21 cellular contexts compared by ENCODE assay signal in genomic region chr2:239255218-239255617, GRCh38.
DNase-seq lines count a peak whose midpoint lies in the region; ATAC-seq and TF ChIP-seq lines count a peak whose summit lies in the region.
"Had no signal": no experiment of that assay in that cellular context is flagged by ENCODE, and none has a peak within 500 bp of the region (broad histone marks: within the 10 kb centered on the region; RNA-seq: fewer than 3 reads in every experiment).

No MANE protein-coding gene starts in this region.

- H3K79me1 ChIP-seq in neuronal stem cell (ENCODE audit: low read depth, low read length) = peaks cover 8% of the 10 kb centered on the region

- no CpG with 5 or more reads among the region's 5 CpGs for WGBS in neuronal stem cell (ENCODE audit: extremely low coverage in 2 of 2, insufficient read length in 2 of 2, insufficient replicate concordance in 1 of 2), 2 donors

- no peak overlapping the region for H2AFZ ChIP-seq in neuronal stem cell (ENCODE audit: low read length)

- no peak overlapping the region for H4K91ac ChIP-seq in neuronal stem cell (ENCODE audit: low read depth, low read length, poor library complexity)

- intact Hi-C loops in ascending aorta (cut with DNase I) = no loop called here

- no peak overlapping the region for H3K9ac ChIP-seq in BLaER1 treated with 17β-estradiol and CSF1 and Interleukin-3, amounts not matched to agents 10 nM and 100 nM
- no peak overlapping the region for H3K9ac ChIP-seq in neuronal stem cell (ENCODE audit: low read depth, low read length, poor library complexity)

- no peak overlapping the region for H4K8ac ChIP-seq in neuronal stem cell (ENCODE audit: low read depth, low read length)

- H2BK5ac ChIP-seq in neuronal stem cell (ENCODE audit: low read length) = no peak overlapping the region

- no peak overlapping the region for H3K18ac ChIP-seq in neuronal stem cell (ENCODE audit: low read length)

- no peak overlapping the region for H3K4me3 ChIP-seq in BLaER1 treated with 17β-estradiol and CSF1 and Interleukin-3, amounts not matched to agents 10 nM and 100 nM
- H3K4me3 ChIP-seq in Jurkat, Clone E6-1 (ENCODE audit: low read length) = peak overlapping the region; percentile 17; the same call in 1 of the 2 replicates
- H3K4me3 ChIP-seq in neuronal stem cell (ENCODE audit: low read length in 2 of 2) (no peak overlapping the region), ascending aorta (no peak overlapping the region)
- H3K4me3 ChIP-seq: adrenal gland, breast epithelium, left lung, SK-N-MC, thyroid gland had no signal

- H3K4me2 ChIP-seq in BLaER1 treated with 17β-estradiol and CSF1 and Interleukin-3, amounts not matched to agents 10 nM and 100 nM = peak overlapping the region; percentile 11 to 95 (median 22); a peak in 18 of 22 replicates
- H3K4me2 ChIP-seq in neuronal stem cell (ENCODE audit: insufficient read depth, low read length, poor library complexity, severe bottlenecking) = no peak overlapping the region

- peaks cover 0 to 9% (median 0%) of the 10 kb centered on the region in 11 experiments; a peak in 6 of 22 replicates for H3K36me3 ChIP-seq in BLaER1 treated with 17β-estradiol and CSF1 and Interleukin-3, amounts not matched to agents 10 nM and 100 nM
- H3K36me3 ChIP-seq in neuronal stem cell (replicated peaks in 1 of 2; ENCODE audit: control insufficient read depth in 2 of 2, insufficient read depth in 2 of 2, low read length in 2 of 2) (no peaks in the 10 kb centered on the region), ascending aorta (no peaks in the 10 kb centered on the region)
- H3K36me3 ChIP-seq: adrenal gland, breast epithelium, left lung, thyroid gland had no signal

- H2BK15ac ChIP-seq in neuronal stem cell (ENCODE audit: low read length) = no peak overlapping the region

- H3K9me3 ChIP-seq in BLaER1 treated with 17β-estradiol and CSF1 and Interleukin-3, amounts not matched to agents 10 nM and 100 nM (replicated peaks in 1 of 11) = peaks cover 7 to 20% (median 18%) of the 10 kb centered on the region in 11 experiments; a peak in 20 of 22 replicates
- H3K9me3 ChIP-seq in neuronal stem cell (replicated peaks in 1 of 2; ENCODE audit: control insufficient read depth in 2 of 2, insufficient read depth in 1 of 2, low read depth in 1 of 2, low read length in 2 of 2) (peaks cover 3 to 14% of the 10 kb centered on the region in 2 donors), ascending aorta (peaks cover 7 to 10% of the 10 kb centered on the region in 2 donors)
- H3K9me3 ChIP-seq: adrenal gland, left lung, thyroid gland had no signal

- no peak overlapping the region for H3K4ac ChIP-seq in neuronal stem cell (ENCODE audit: low read length)

- H4K20me1 ChIP-seq in BLaER1 treated with 17β-estradiol and CSF1 and Interleukin-3, amounts not matched to agents 10 nM and 100 nM = peaks cover 34 to 98% (median 52%) of the 10 kb centered on the region in 11 experiments; a peak in 21 of 22 replicates

- H3K27me3 ChIP-seq in BLaER1 treated with 17β-estradiol and CSF1 and Interleukin-3, amounts not matched to agents 10 nM and 100 nM = no peaks in the 10 kb centered on the region
- H3K27me3 ChIP-seq in neuronal stem cell (ENCODE audit: control insufficient read depth in 3 of 3, insufficient read depth in 3 of 3, low read depth in 1 of 3, low read length in 3 of 3) (no peaks in the 10 kb centered on the region), ascending aorta (no peaks in the 10 kb centered on the region)
- H3K27me3 ChIP-seq: adrenal gland, breast epithelium, left lung, thyroid gland had no signal

- no peak overlapping the region for H2BK120ac ChIP-seq in neuronal stem cell (ENCODE audit: low read depth, low read length)

- no peak overlapping the region for H2AK5ac ChIP-seq in neuronal stem cell (ENCODE audit: low read depth, low read length)

- no peak overlapping the region for H2BK12ac ChIP-seq in neuronal stem cell (ENCODE audit: low read length)

- ATAC-seq in HG03571 (IDR thresholded peaks at IDR 0.05; ENCODE audit: unreplicated experiment) = no peak
- ATAC-seq: left lung had no signal

- peaks cover 78 to 100% (median 88%) of the 10 kb centered on the region in 10 experiments for H3K4me1 ChIP-seq in BLaER1 treated with 17β-estradiol and CSF1 and Interleukin-3, amounts not matched to agents 10 nM and 100 nM
- peaks cover 4 to 6% of the 10 kb centered on the region in 2 donors for H3K4me1 ChIP-seq in neuronal stem cell (ENCODE audit: control insufficient read depth in 2 of 2, insufficient read depth in 1 of 2, low read depth in 1 of 2, low read length in 2 of 2)
- H3K4me1 ChIP-seq in ascending aorta = peaks cover 7 to 8% of the 10 kb centered on the region in 2 donors
- H3K4me1 ChIP-seq: breast epithelium had no signal

- DNase-seq in Jurkat, Clone E6-1 (ENCODE audit: low read depth, low spot score) = peak; percentile 66
- DNase-seq in neuronal stem cell (ENCODE audit: low spot score) (no peak), ecto neural progenitor cell (ENCODE audit: low spot score) (no peak), ascending aorta (ENCODE audit: low spot score in 2 of 2) (no peak)
- no peak for DNase-seq in stimulated activated CD4-positive, alpha-beta T cell treated with anti-CD3 and anti-CD28 coated beads, Interleukin-2, amount 100 ng/mL, for 48 hours
- DNase-seq: activated CD4-positive, alpha-beta memory T cell treated with anti-CD3 and anti-CD28 coated beads, Interleukin-2, amount 10 ng/mL, durations not matched to agents 7 days and 5 days; activated CD4-positive, CD25-positive, alpha-beta regulatory T cell; activated gamma-delta T cell treated with Interleukin-2 at 50 U/mL for 16 hours; activated T-cell treated with anti-CD3 and anti-CD28 coated beads for 4 hours; dermis blood vessel endothelial cell; Kasumi-1; left lung; NCI-H2081 treated with DMSO at 0.1 percent for 48 hours; stimulated activated naive CD4-positive, alpha-beta T cell treated with Interleukin-2 at 50 U/mL for 16 hours; thyroid gland had no signal

- H3K14ac ChIP-seq in neuronal stem cell (ENCODE audit: low read length) = no peak overlapping the region

- no peak for TF ChIP-seq CTCF in VCaP (conservative IDR thresholded peaks at IDR 0.05)
- no peak for TF ChIP-seq CTCF in ascending aorta (IDR thresholded peaks at IDR 0.05)

- H3K27ac ChIP-seq in BLaER1 treated with 17β-estradiol and CSF1 and Interleukin-3, amounts not matched to agents 10 nM and 100 nM = no peak overlapping the region
- H3K27ac ChIP-seq in VCaP (peak overlapping the region; percentile 51), neuronal stem cell (replicated peaks; ENCODE audit: low read length) (peak overlapping the region; percentile 13), ascending aorta (no peak overlapping the region)
- H3K27ac ChIP-seq: adrenal gland, breast epithelium, SK-N-MC, thyroid gland had no signal

- no peak overlapping the region for H3K23ac ChIP-seq in neuronal stem cell (ENCODE audit: low read depth, low read length, poor library complexity)

Comparison
In these comparisons a context has a peak if more than half of its experiments do, and no peak if none do; other contexts are left out.
1. H3K27ac ChIP-seq: peak in VCaP (single experiment) and neuronal stem cell (single experiment); none in BLaER1 treated with 17β-estradiol and CSF1 and Interleukin-3, amounts not matched to agents 10 nM and 100 nM (0 of 11) and ascending aorta (0 of 2).